13 cellular contexts compared by ENCODE assay signal in the genomic region with DNA sequence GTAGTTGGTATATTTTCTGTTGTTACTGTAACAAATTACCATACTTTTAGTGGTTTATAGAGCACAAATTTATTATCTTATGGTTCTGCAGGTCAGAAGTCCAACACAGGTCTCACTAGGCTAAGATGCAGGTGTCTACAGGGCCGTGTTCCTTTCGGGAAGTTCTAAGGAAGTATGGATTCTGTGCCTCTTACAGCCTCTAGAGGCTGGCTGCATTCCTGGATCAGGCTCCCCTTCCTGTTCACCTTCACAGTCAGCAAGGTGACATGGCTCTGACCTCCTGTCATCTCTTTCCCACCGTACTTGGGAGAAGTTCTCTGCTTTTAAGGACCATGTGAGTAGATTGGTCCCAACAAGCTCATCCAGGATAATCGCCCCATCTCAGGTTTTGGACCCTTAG.
"Had no signal": no experiment of that assay in that cellular context is flagged by ENCODE, and none has a peak within 500 bp of the region (broad histone marks: within the 10 kb centered on the region; RNA-seq: fewer than 3 reads in every experiment).

No MANE protein-coding gene starts in this region.

- H3K9me3 ChIP-seq: neutrophil, upper lobe of left lung had no signal

- H3K4me3 Mint-ChIP-seq: activated CD4-positive, alpha-beta T cell treated with anti-CD3 and anti-CD28 coated beads, Interleukin-2, amount 10 ng/mL, durations not matched to agents 24 days and 14 days; activated naive CD8-positive, alpha-beta T cell treated with anti-CD3 and anti-CD28 coated beads, Interleukin-2, amount 10 ng/mL, durations not matched to agents 7 days and 5 days; T-helper 2 cell treated with Interferon-gamma antibody and Interleukin-4, amounts not matched to agents 5 μg/mL and 100 μg/mL, for 36 hours had no signal

- H3K27ac Mint-ChIP-seq: activated CD4-positive, alpha-beta T cell treated with anti-CD3 and anti-CD28 coated beads, Interleukin-2, amount 10 ng/mL, durations not matched to agents 24 days and 14 days; activated naive CD8-positive, alpha-beta T cell treated with anti-CD3 and anti-CD28 coated beads, Interleukin-2, amount 10 ng/mL, durations not matched to agents 7 days and 5 days; T-helper 2 cell treated with Interferon-gamma antibody and Interleukin-4, amounts not matched to agents 5 μg/mL and 100 μg/mL, for 36 hours had no signal

- H3K9me3 Mint-ChIP-seq: activated CD4-positive, alpha-beta T cell treated with anti-CD3 and anti-CD28 coated beads, Interleukin-2, amount 10 ng/mL, durations not matched to agents 24 days and 14 days; T-helper 2 cell treated with Interferon-gamma antibody and Interleukin-4, amounts not matched to agents 5 μg/mL and 100 μg/mL, for 36 hours had no signal

- H3K36me3 ChIP-seq: brain microvascular endothelial cell, neutrophil, upper lobe of left lung had no signal

- H3K4me3 ChIP-seq: dorsolateral prefrontal cortex, skin epidermis, upper lobe of left lung had no signal

- H3K27ac ChIP-seq: brain microvascular endothelial cell, dorsolateral prefrontal cortex, neutrophil, skin epidermis, upper lobe of left lung had no signal

- H3K27me3 ChIP-seq: brain microvascular endothelial cell, dorsolateral prefrontal cortex, upper lobe of left lung had no signal

- H3K27me3 Mint-ChIP-seq: activated CD4-positive, alpha-beta T cell treated with anti-CD3 and anti-CD28 coated beads, Interleukin-2, amount 10 ng/mL, durations not matched to agents 24 days and 14 days had no signal

- DNase-seq: activated CD4-positive, alpha-beta T cell treated with anti-CD3 and anti-CD28 coated beads, Interleukin-2, amount 10 ng/mL, durations not matched to agents 24 days and 14 days; activated CD4-positive, CD25-positive, alpha-beta regulatory T cell; activated CD8-positive, alpha-beta memory T cell treated with anti-CD3 and anti-CD28 coated beads for 24 hours; activated naive CD8-positive, alpha-beta T cell treated with anti-CD3 and anti-CD28 coated beads, Interleukin-2, amount 10 ng/mL, durations not matched to agents 7 days and 5 days; brain microvascular endothelial cell; dorsolateral prefrontal cortex; stimulated activated CD4-positive, alpha-beta T cell treated with anti-CD3 and anti-CD28 coated beads, Interleukin-4, amount 100 ng/mL, for 24 hours; stimulated activated naive CD4-positive, alpha-beta T cell; substantia nigra; upper lobe of left lung had no signal
